14 cellular contexts compared by ENCODE assay signal in the genomic region with DNA sequence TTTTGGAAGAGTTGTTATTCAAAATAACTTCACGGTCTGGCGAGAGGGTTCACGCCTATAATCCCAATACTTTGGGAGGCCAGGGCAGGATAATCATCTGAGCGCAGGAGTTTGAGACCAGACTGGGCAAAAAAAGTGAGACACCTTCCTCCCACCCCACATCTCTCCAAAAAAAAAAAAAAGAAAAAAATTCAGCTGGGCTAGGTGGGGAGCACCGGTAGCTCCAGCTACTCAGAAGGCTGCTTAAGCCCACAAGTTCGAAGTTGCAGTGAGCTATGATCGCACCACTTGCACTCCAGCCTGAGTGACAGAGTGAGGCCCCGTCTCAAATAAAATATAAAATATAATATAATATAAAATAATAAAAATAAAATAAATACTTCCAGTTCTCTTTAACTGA. TPM values are rescaled to one million over a fixed set of nuclear protein-coding genes. Genes with fewer than 3 reads are reported as not detected.
DNase-seq lines count a peak whose midpoint lies in the region; ATAC-seq, FAIRE-seq and TF ChIP-seq lines count a peak whose summit lies in the region.
"Had no signal": no experiment of that assay in that cellular context is flagged by ENCODE, and none has a peak within 500 bp of the region (broad histone marks: within the 10 kb centered on the region; RNA-seq: fewer than 3 reads in every experiment).

No MANE protein-coding gene starts in this region.

- CTCF ChIA-PET in A549 (lab: Yijun Ruan, JAX): no interaction called here

- 78% methylated on average over 8 of the region's 8 CpGs for WGBS in A549 (ENCODE audit: missing lambda C conversion rate)

- H3K27ac ChIP-seq in A549 (peak overlapping the region in 1 of 2 experiments; percentile 23; a peak in 1 of 6 replicates), fibroblast of lung (ENCODE audit: insufficient read depth, low read length) (no peak overlapping the region)

- FAIRE-seq in A549 (lab: Jason Lieb, UNC) (no peak), G401.6 (lab: Jason Lieb, UNC) (peak; percentile 84)

- H3K4me1 ChIP-seq in A549 (0 out of 3 replicates have a peak, but pooled peaks cover 3% of the 10 kb centered on the region), fibroblast of lung (ENCODE audit: control insufficient read depth, extremely low read depth, insufficient read depth, low read length) (no peaks in the 10 kb centered on the region)

- in situ Hi-C loops in SK-MEL-5 (cut with HindIII; ENCODE audit: low pct_unique_long_range_greater_than_20kb, low sequenced_read_pairs): no loop called here

- DNase-seq in A549 (ENCODE audit: low read depth in 1 of 2, low spot score in 1 of 2): peak in 1 of 2 experiments; percentile 35
- peak; percentile 34 for DNase-seq in SK-MEL-5 (ENCODE audit: low read depth, low spot score)
- no peak for DNase-seq in fibroblast of lung (ENCODE audit: low read depth in 2 of 2)
- no peak for DNase-seq in GM19240 (ENCODE audit: insufficient read length, low spot score)
- no peak for DNase-seq in putamen (ENCODE audit: low spot score)
- no peak for DNase-seq in NCI-H1048 (lab: John Stamatoyannopoulos, UW)
- DNase-seq: activated CD8-positive, alpha-beta memory T cell treated with anti-CD3 and anti-CD28 coated beads, Interleukin-2, amount 50 U/mL, for 4 hours; glutamatergic neuron; NCI-H1694 had no signal

- ATAC-seq in A549 (no peak), GM21786 (IDR thresholded peaks at IDR 0.05; ENCODE audit: unreplicated experiment) (no peak)

- no peak overlapping the region for H2AFZ ChIP-seq in fibroblast of lung (ENCODE audit: low read length)

- TF ChIP-seq POLR2A in A549 (IDR thresholded peaks at IDR 0.05; ENCODE audit: low read length): no peak

- H4K20me1 ChIP-seq in fibroblast of lung (ENCODE audit: control insufficient read depth, extremely low read depth, insufficient read depth, low read length): no peaks in the 10 kb centered on the region

- no peak for TF ChIP-seq EP300 in A549 (IDR thresholded peaks at IDR 0.05)

- no peaks in the 10 kb centered on the region for H3K36me3 ChIP-seq in fibroblast of lung (ENCODE audit: control insufficient read depth, insufficient read depth, low read length)

- no peaks in the 10 kb centered on the region for H3K27me3 ChIP-seq in fibroblast of lung (ENCODE audit: control insufficient read depth, insufficient read depth, low read length)

- POLR2A ChIA-PET in A549 (lab: Yijun Ruan, JAX): interaction anchor here (1.0 to 1.4 kb wide), 3 partner anchors 9 to 94 kb away, joined by 4 to 9 read pairs (median 4); a partner anchor contains a TSS

- H3K9ac ChIP-seq in fibroblast of lung (ENCODE audit: insufficient read depth, low read length): no peak overlapping the region

- peak overlapping the region; percentile 93 for H3K4me2 ChIP-seq in A549
- peak overlapping the region; percentile 86 for H3K4me2 ChIP-seq in fibroblast of lung (ENCODE audit: extremely low read depth, insufficient read depth, low read length)

- TF ChIP-seq RAD21 in A549 (conservative IDR thresholded peaks at IDR 0.05 in 1 of 2, IDR thresholded peaks at IDR 0.05 in 1 of 2): no peak

- TF ChIP-seq CTCF in A549 (IDR thresholded peaks at IDR 0.05): no peak
- no peak for TF ChIP-seq CTCF in fibroblast of lung (conservative IDR thresholded peaks at IDR 0.05 in 1 of 2, IDR thresholded peaks at IDR 0.05 in 1 of 2; ENCODE audit: low read depth in 1 of 2, low read length in 2 of 2)

- no peaks in the 10 kb centered on the region for H3K79me2 ChIP-seq in fibroblast of lung (ENCODE audit: control insufficient read depth, insufficient read depth, low read length)

- H3K9me3 ChIP-seq in A549 (no peaks in the 10 kb centered on the region), fibroblast of lung (ENCODE audit: control insufficient read depth, insufficient read depth, low read depth, low read length) (no peaks in the 10 kb centered on the region)

- H3K4me3 ChIP-seq in A549: peak overlapping the region; percentile 62; the same call in 2 of the 3 replicates
- H3K4me3 ChIP-seq in fibroblast of lung (replicated peaks in 1 of 4; ENCODE audit: control extremely low read depth in 1 of 4, insufficient read depth in 1 of 4, low read depth in 3 of 4, low read length in 4 of 4): peak overlapping the region in 1 of 4 experiments; percentile 90

TF ChIP-seq in A549, 52 proteins besides CTCF, POLR2A, EP300 and RAD21:
- no peak for TF ChIP-seq JUNB (IDR thresholded peaks at IDR 0.05)
- TF ChIP-seq, protein P1, sequence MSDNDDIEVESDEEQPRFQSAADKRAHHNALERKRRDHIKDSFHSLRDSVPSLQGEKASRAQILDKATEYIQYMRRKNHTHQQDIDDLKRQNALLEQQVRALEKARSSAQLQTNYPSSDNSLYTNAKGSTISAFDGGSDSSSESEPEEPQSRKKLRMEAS (IDR thresholded peaks at IDR 0.05): no peak
TF ChIP-seq in A549: peak in this region for 0.

RNA-seq across cellular contexts. Expression of a gene that starts 10.4 kb away (rescaled TPM):
- polyA plus RNA-seq in A549 (2011; rRNA removed): not detected in 2 replicates
- polyA plus RNA-seq in A549 (2012; cell fraction: cytosol; rRNA removed): not detected in 2 replicates
- not detected in 2 replicates for polyA plus RNA-seq in A549 (2012; cell fraction: nucleus; rRNA removed)
- not detected in 3 replicates for polyA plus RNA-seq in A549 (2017; fragmentation: RNase III; extraction: RNeasy Plus Mini Kit Qiagen cat#74134 plus additional on column Dnase treatment)
- polyA minus RNA-seq in A549 (2011; rRNA and poly(A)+ RNA removed): not detected in 2 replicates
- not detected in 2 replicates for total RNA-seq in SK-MEL-5 (2014; rRNA removed; shearing (Covaris generic))
- polyA plus RNA-seq in SK-MEL-5 (2015; cell fraction: cytosol; rRNA removed): not detected in 2 replicates
- not detected in 2 replicates for polyA plus RNA-seq in SK-MEL-5 (2015; cell fraction: nucleus; rRNA removed)
- total RNA-seq in fibroblast of lung: not detected in 2 replicates
- polyA plus RNA-seq in fibroblast of lung: not detected in 2 replicates
- polyA plus RNA-seq in fibroblast of lung (2012): not detected in 2 replicates
- polyA minus RNA-seq in fibroblast of lung (ENCODE audit: low replicate concordance): not detected in 2 replicates
- total RNA-seq: cerebellum, RPMI7951, skeletal muscle tissue had no signal

RNA-seq across cellular contexts. Expression of a gene that starts 55.2 kb away (rescaled TPM):
- polyA plus RNA-seq in A549 (2011; rRNA removed) (0.59 and 0.85 TPM in 2 replicates), A549 (2017; fragmentation: RNase III; extraction: RNeasy Plus Mini Kit Qiagen cat#74134 plus additional on column Dnase treatment) (0.11 to 0.24 TPM (median 0.18 TPM) in 3 replicates), fibroblast of lung (not detected in 2 replicates)
- polyA plus RNA-seq in A549 (2012; cell fraction: cytosol; rRNA removed): 0.05 TPM in 1 of 2 replicates, not detected in the other
- 0.78 and 1.2 TPM in 2 replicates for polyA plus RNA-seq in A549 (2012; cell fraction: nucleus; rRNA removed)
- 0.58 and 1.2 TPM in 2 replicates for polyA minus RNA-seq in A549 (2011; rRNA and poly(A)+ RNA removed)
- total RNA-seq in SK-MEL-5 (2014; rRNA removed; shearing (Covaris generic)): not detected in 2 replicates
- polyA plus RNA-seq in SK-MEL-5 (2015; cell fraction: cytosol; rRNA removed): not detected in 2 replicates
- polyA plus RNA-seq in SK-MEL-5 (2015; cell fraction: nucleus; rRNA removed): 0.35 TPM in 1 of 2 replicates, not detected in the other
- total RNA-seq in fibroblast of lung: 0.17 TPM in 1 of 2 replicates, not detected in the other
- not detected in 2 replicates for polyA plus RNA-seq in fibroblast of lung (2012)
- polyA minus RNA-seq in fibroblast of lung (ENCODE audit: low replicate concordance): not detected in 2 replicates
- total RNA-seq: cerebellum, RPMI7951, skeletal muscle tissue had no signal
